Comparison of ENCODE assay signal across 12 cellular contexts in the genomic region with DNA sequence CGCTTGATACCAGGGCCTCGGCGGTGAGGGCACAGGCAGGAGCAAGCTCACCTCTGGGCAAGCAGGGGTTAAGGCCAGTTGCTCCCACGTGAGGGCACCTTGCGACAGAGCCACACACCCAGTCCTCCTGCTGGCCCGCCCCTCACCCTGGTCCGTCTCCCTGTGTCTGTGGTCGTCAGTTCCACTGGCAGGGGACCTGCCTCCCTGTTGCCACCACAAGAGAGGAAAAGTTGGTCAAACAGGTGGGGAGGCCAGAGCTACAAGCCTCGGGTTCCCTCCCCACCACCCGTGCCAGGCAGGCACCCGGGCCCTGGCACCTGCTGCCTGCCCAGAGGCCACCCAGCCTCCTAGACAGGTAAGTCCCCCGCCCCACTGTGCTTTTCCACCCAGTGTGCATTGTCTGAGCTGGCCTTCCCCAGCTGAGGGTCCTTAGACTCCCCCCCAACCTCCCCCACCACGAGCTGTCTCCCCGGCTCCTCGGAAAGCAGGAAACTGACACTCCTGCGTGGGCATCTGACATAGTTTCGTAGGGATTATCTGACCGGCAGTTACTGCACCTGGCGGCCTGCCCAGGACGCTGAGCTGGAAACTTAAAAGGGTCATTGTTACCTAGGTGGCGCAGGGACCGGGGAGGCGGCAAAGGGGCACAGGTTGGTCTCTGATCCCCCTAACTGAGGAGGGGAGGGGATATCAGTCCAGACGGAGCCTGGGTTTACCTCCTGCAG. TPM values are rescaled to one million over a fixed set of nuclear protein-coding genes. Genes with fewer than 3 reads are reported as not detected.
DNase-seq lines count a peak whose midpoint lies in the region; ATAC-seq and TF ChIP-seq lines count a peak whose summit lies in the region.
"Had no signal": no experiment of that assay in that cellular context is flagged by ENCODE, and none has a peak within 500 bp of the region (broad histone marks: within the 10 kb centered on the region; RNA-seq: fewer than 3 reads in every experiment).

A gene with protein sequence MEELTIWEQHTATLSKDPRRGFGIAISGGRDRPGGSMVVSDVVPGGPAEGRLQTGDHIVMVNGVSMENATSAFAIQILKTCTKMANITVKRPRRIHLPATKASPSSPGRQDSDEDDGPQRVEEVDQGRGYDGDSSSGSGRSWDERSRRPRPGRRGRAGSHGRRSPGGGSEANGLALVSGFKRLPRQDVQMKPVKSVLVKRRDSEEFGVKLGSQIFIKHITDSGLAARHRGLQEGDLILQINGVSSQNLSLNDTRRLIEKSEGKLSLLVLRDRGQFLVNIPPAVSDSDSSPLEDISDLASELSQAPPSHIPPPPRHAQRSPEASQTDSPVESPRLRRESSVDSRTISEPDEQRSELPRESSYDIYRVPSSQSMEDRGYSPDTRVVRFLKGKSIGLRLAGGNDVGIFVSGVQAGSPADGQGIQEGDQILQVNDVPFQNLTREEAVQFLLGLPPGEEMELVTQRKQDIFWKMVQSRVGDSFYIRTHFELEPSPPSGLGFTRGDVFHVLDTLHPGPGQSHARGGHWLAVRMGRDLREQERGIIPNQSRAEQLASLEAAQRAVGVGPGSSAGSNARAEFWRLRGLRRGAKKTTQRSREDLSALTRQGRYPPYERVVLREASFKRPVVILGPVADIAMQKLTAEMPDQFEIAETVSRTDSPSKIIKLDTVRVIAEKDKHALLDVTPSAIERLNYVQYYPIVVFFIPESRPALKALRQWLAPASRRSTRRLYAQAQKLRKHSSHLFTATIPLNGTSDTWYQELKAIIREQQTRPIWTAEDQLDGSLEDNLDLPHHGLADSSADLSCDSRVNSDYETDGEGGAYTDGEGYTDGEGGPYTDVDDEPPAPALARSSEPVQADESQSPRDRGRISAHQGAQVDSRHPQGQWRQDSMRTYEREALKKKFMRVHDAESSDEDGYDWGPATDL (plus strand): TSS at position 178 of the 725 bp plus-strand sequence. CDS start 20,049 bp downstream, outside the sequence.

- TF ChIP-seq CTCF in foreskin keratinocyte (conservative IDR thresholded peaks at IDR 0.05): no peak

- H3K4me3 ChIP-seq in NT2/D1 (ENCODE audit: insufficient read length, low read depth): peak within 1 kb of the TSS; percentile 6
- peak within 1 kb of the TSS in 2 of 3 donors; percentile 43 to 54 for H3K4me3 ChIP-seq in skeletal muscle tissue (ENCODE audit: low read length in 3 of 3)

- H3K9me3 ChIP-seq in NT2/D1 (ENCODE audit: insufficient read depth, low read length) (no peaks in the 10 kb centered on the region), skeletal muscle tissue (ENCODE audit: control insufficient read depth in 3 of 3, low read length in 3 of 3) (no peaks in the 10 kb centered on the region)

- peaks cover 17% of the 10 kb centered on the region for H3K27me3 ChIP-seq in NT2/D1 (ENCODE audit: insufficient read depth, insufficient read length)
- H3K27me3 ChIP-seq in skeletal muscle tissue (ENCODE audit: control insufficient read depth in 3 of 3, insufficient read depth in 3 of 3, low read length in 3 of 3): peaks cover 3 to 17% (median 5%) of the 10 kb centered on the region in 3 donors
- peaks cover 32% of the 10 kb centered on the region for H3K27me3 ChIP-seq in foreskin keratinocyte

- ATAC-seq in foreskin keratinocyte: no peak

- H3K9ac ChIP-seq in NT2/D1 (ENCODE audit: insufficient read length, low read depth) (peak within 1 kb of the TSS; percentile 42), skeletal muscle tissue (ENCODE audit: low read depth in 1 of 3, low read length in 3 of 3) (peak within 1 kb of the TSS; percentile 6 to 68 (median 12))

- H3K4me1 ChIP-seq in NT2/D1 (ENCODE audit: insufficient read depth, insufficient read length) (peaks cover 18% of the 10 kb centered on the region), skeletal muscle tissue (ENCODE audit: control insufficient read depth in 3 of 3, insufficient read depth in 3 of 3, low read length in 3 of 3) (peaks cover 4 to 23% (median 13%) of the 10 kb centered on the region in 3 donors), foreskin keratinocyte (no peaks in the 10 kb centered on the region)

- no peaks in the 10 kb centered on the region for H3K36me3 ChIP-seq in NT2/D1 (ENCODE audit: insufficient read depth, insufficient read length, low read length)
- H3K36me3 ChIP-seq in skeletal muscle tissue (ENCODE audit: control insufficient read depth in 3 of 3, insufficient read depth in 3 of 3, low read length in 3 of 3): no peaks in the 10 kb centered on the region

- H3K27ac ChIP-seq in skeletal muscle tissue (ENCODE audit: low read depth, low read length) (no peak within 1 kb of the TSS), foreskin keratinocyte (no peak within 1 kb of the TSS)

- peak; percentile 23 for DNase-seq in DMS79 treated with DMSO at 0.1 percent for 48 hours (lab: John Stamatoyannopoulos, UW)
- no peak for DNase-seq in DMS79 (lab: John Stamatoyannopoulos, UW)
- DNase-seq in NT2/D1 (ENCODE audit: low read depth, low spot score): no peak
- peak; percentile 31 for DNase-seq in glomerular visceral epithelial cell (ENCODE audit: extremely low spot score)
- no peak for DNase-seq in SIG-M5 (lab: John Stamatoyannopoulos, UW)
- no peak for DNase-seq in amygdala (lab: John Stamatoyannopoulos, UW)
- no peak for DNase-seq in foreskin keratinocyte
- DNase-seq: T-helper 1 cell had no signal

RNA-seq across cellular contexts. Expression of the gene that starts here (rescaled TPM):
- not detected for total RNA-seq in skeletal muscle tissue
- total RNA-seq in foreskin keratinocyte: not detected in 2 replicates
- polyA plus RNA-seq in foreskin keratinocyte: not detected in 2 replicates
- total RNA-seq: A673, endothelial cell of umbilical vein, LHCN-M2 had no signal

Comparison
In these comparisons a context has a peak if more than half of its experiments do, and no peak if none do; other contexts are left out.
1. DNase-seq: peak in DMS79 treated with DMSO at 0.1 percent for 48 hours (single experiment) and glomerular visceral epithelial cell (single experiment); none in DMS79 (single experiment), NT2/D1 (single experiment), SIG-M5 (single experiment), amygdala (0 of 56) and foreskin keratinocyte (0 of 2).